In genomic region chr1:111879086-111879485, GRCh38 we compare ENCODE assay signal across 1 cellular context.
TF ChIP-seq lines count a peak whose summit lies in the region.

No MANE protein-coding gene starts in this region.

TF ChIP-seq in H1, 55 proteins besides CTCF, POLR2A, EP300 and RAD21:
- TF ChIP-seq MAFK (IDR thresholded peaks at IDR 0.05; ENCODE audit: low read depth, low read length) (no peak), YY1 (IDR thresholded peaks at IDR 0.05; ENCODE audit: low read depth, low read length) (no peak), NRF1 (IDR thresholded peaks at IDR 0.05; ENCODE audit: low read depth, low read length) (no peak), RXRA (IDR thresholded peaks at IDR 0.05; ENCODE audit: insufficient read depth, low read depth, low read length) (no peak), CHD7 (IDR thresholded peaks at IDR 0.05; ENCODE audit: insufficient replicate concordance, low read length) (no peak), POU5F1 (IDR thresholded peaks at IDR 0.05; ENCODE audit: low read depth, low read length) (no peak), SP1 (IDR thresholded peaks at IDR 0.05; ENCODE audit: low read depth, low read length) (no peak), JUN (IDR thresholded peaks at IDR 0.05; ENCODE audit: low read depth, low read length) (no peak), RBBP5 (IDR thresholded peaks at IDR 0.05; ENCODE audit: borderline replicate concordance, low read depth, low read length) (no peak), POLR2AphosphoS5 (IDR thresholded peaks at IDR 0.05; ENCODE audit: low read depth, low read length) (no peak), CHD2 (IDR thresholded peaks at IDR 0.05; ENCODE audit: low read length) (no peak), CBX5 (IDR thresholded peaks at IDR 0.05; ENCODE audit: low read depth, low read length) (no peak), JUND (IDR thresholded peaks at IDR 0.05; ENCODE audit: low read length) (no peak), RFX5 (IDR thresholded peaks at IDR 0.05; ENCODE audit: borderline replicate concordance, low read depth, low read length) (no peak)
